In the genomic region with DNA sequence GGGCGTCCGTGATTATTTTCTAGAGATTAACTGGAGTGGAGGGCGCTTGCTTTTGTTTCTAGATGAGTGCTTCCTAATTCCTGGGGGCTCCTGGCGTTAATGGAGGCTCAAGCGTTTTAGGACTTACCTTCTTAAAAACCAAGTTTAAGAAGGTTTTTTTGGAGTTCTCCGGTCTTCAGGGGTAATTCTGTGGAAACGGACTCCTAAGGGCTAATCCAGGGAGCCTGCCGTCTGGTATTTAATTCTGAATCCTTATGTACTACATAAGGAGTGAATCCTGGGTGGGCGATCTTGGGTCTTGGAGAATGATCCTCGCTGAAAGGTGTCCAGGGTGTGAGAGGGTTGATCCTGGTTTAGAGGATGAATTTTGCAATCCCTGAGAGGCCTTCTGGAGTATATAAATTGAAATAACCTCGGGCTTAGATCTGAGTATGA, we compare ENCODE assay signal across 1 cellular context.
TF ChIP-seq lines count a peak whose summit lies in the region.

No MANE protein-coding gene starts in this region.

TF ChIP-seq in SK-N-SH treated with all-trans-retinoic acid at 6 μM for 48 hours, 23 proteins besides CTCF, POLR2A, EP300 and RAD21 (continued from another document):
- TF ChIP-seq, protein P1, sequence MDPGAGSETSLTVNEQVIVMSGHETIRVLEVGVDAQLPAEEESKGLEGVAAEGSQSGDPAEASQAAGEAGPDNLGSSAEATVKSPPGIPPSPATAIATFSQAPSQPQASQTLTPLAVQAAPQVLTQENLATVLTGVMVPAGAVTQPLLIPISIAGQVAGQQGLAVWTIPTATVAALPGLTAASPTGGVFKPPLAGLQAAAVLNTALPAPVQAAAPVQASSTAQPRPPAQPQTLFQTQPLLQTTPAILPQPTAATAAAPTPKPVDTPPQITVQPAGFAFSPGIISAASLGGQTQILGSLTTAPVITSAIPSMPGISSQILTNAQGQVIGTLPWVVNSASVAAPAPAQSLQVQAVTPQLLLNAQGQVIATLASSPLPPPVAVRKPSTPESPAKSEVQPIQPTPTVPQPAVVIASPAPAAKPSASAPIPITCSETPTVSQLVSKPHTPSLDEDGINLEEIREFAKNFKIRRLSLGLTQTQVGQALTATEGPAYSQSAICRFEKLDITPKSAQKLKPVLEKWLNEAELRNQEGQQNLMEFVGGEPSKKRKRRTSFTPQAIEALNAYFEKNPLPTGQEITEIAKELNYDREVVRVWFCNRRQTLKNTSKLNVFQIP (CRISPR knock-in tag; IDR thresholded peaks at IDR 0.05; ENCODE audit: borderline replicate concordance, low read depth), result no peak
- TF ChIP-seq TCF4 (CRISPR knock-in tag; IDR thresholded peaks at IDR 0.05; ENCODE audit: borderline replicate concordance), result no peak
- no peak for TF ChIP-seq GLIS3 (CRISPR knock-in tag; IDR thresholded peaks at IDR 0.05)
- TF ChIP-seq ISL1 (CRISPR knock-in tag; IDR thresholded peaks at IDR 0.05), result no peak
- no peak for TF ChIP-seq SNAI2 (CRISPR knock-in tag; IDR thresholded peaks at IDR 0.05)
- TF ChIP-seq, protein P2, sequence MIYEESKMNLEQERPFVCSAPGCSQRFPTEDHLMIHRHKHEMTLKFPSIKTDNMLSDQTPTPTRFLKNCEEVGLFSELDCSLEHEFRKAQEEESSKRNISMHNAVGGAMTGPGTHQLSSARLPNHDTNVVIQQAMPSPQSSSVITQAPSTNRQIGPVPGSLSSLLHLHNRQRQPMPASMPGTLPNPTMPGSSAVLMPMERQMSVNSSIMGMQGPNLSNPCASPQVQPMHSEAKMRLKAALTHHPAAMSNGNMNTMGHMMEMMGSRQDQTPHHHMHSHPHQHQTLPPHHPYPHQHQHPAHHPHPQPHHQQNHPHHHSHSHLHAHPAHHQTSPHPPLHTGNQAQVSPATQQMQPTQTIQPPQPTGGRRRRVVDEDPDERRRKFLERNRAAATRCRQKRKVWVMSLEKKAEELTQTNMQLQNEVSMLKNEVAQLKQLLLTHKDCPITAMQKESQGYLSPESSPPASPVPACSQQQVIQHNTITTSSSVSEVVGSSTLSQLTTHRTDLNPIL (CRISPR knock-in tag; IDR thresholded peaks at IDR 0.05; ENCODE audit: low read depth), result no peak
- no peak for TF ChIP-seq ZFP30 (CRISPR knock-in tag; IDR thresholded peaks at IDR 0.05)
- no peak for TF ChIP-seq ZC3H10 (CRISPR knock-in tag; IDR thresholded peaks at IDR 0.05)
- no peak for TF ChIP-seq OSR1 (CRISPR knock-in tag; IDR thresholded peaks at IDR 0.05)
- no peak for TF ChIP-seq CSDC2 (CRISPR knock-in tag; IDR thresholded peaks at IDR 0.05)
- TF ChIP-seq, protein P3, sequence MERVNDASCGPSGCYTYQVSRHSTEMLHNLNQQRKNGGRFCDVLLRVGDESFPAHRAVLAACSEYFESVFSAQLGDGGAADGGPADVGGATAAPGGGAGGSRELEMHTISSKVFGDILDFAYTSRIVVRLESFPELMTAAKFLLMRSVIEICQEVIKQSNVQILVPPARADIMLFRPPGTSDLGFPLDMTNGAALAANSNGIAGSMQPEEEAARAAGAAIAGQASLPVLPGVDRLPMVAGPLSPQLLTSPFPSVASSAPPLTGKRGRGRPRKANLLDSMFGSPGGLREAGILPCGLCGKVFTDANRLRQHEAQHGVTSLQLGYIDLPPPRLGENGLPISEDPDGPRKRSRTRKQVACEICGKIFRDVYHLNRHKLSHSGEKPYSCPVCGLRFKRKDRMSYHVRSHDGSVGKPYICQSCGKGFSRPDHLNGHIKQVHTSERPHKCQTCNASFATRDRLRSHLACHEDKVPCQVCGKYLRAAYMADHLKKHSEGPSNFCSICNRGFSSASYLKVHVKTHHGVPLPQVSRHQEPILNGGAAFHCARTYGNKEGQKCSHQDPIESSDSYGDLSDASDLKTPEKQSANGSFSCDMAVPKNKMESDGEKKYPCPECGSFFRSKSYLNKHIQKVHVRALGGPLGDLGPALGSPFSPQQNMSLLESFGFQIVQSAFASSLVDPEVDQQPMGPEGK (CRISPR knock-in tag; IDR thresholded peaks at IDR 0.05; ENCODE audit: borderline replicate concordance), result no peak
- TF ChIP-seq RARB (CRISPR knock-in tag; IDR thresholded peaks at IDR 0.05), result no peak
